14 cellular contexts compared by ENCODE assay signal in the genomic region with DNA sequence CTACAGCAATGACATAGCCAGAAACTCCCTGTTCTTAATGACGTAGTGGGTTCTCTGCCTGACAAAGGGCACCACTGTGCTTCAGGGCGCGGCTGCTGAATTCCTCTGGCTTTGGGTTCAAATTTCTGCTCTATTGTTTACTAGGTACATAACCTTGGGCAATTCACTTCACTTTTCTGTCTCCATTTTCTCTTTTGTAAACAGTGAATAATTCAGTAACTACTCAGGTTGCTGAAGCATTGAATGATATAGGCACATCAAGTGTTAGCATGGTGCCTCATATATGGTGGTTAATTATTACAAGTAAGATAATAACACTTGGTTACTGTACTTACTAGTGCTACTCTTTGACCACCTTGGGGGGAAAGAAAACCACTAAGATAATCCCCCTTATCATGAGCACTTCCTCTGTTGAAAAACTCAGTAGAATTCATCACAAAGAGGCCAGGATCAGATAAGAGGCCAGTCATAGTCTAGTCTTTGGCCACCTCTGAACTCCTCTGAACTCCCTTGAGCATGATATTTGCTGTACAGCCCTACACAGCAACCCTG.
DNase-seq lines count a peak whose midpoint lies in the region; ATAC-seq and TF ChIP-seq lines count a peak whose summit lies in the region.
"Had no signal": no experiment of that assay in that cellular context is flagged by ENCODE, and none has a peak within 500 bp of the region (broad histone marks: within the 10 kb centered on the region; RNA-seq: fewer than 3 reads in every experiment).

No MANE protein-coding gene starts in this region.

- CTCF ChIA-PET in A673 (lab: Charles Lee) = no interaction called here

- DNase-seq in NCI-H146 (lab: John Stamatoyannopoulos, UW) (peak; percentile 49), amniotic epithelial cell (ENCODE audit: low read depth) (peak; percentile 13), renal cortical epithelial cell (ENCODE audit: low read depth) (peak; percentile 53), NCI-H526 treated with DMSO at 0.1 percent for 48 hours (lab: John Stamatoyannopoulos, UW) (no peak), hypothalamus (lab: John Stamatoyannopoulos, UW) (no peak), A673 (ENCODE audit: low spot score) (no peak)
- no peak for DNase-seq in activated CD4-positive, alpha-beta T cell treated with anti-CD3 and anti-CD28 coated beads for 4 hours
- DNase-seq: activated CD4-positive, alpha-beta T cell treated with anti-CD3 and anti-CD28 coated beads for 48 hours; activated naive CD8-positive, alpha-beta T cell treated with anti-CD3 and anti-CD28 coated beads, Interleukin-2, amount 50 U/mL, for 24 hours; esophagus squamous epithelium; NCI-H1930 had no signal

- no peaks in the 10 kb centered on the region for H3K4me1 ChIP-seq in A673 (ENCODE audit: insufficient read depth, low read length, poor library complexity, severe bottlenecking)
- H3K4me1 ChIP-seq: esophagus squamous epithelium had no signal

- H3K9me3 ChIP-seq in A673 (ENCODE audit: low read depth, low read length, poor library complexity, severe bottlenecking) = no peaks in the 10 kb centered on the region
- H3K9me3 ChIP-seq: esophagus squamous epithelium, neutrophil had no signal

- no peaks in the 10 kb centered on the region for H3K27me3 ChIP-seq in A673 (replicated peaks; ENCODE audit: insufficient read depth, low read depth, low read length, poor library complexity)
- H3K27me3 ChIP-seq: esophagus squamous epithelium, neutrophil had no signal

- no peak overlapping the region for H3K27ac ChIP-seq in A673 (ENCODE audit: low read depth, low read length, poor library complexity, severe bottlenecking)
- H3K27ac ChIP-seq: esophagus squamous epithelium, KMS-11, neutrophil had no signal

- intact Hi-C loops in A673 (cut with micrococcal nuclease; ENCODE audit: unreplicated experiment) = no loop called here

- H3K36me3 ChIP-seq in A673 (ENCODE audit: insufficient read depth, low read length, poor library complexity, severe bottlenecking) = no peaks in the 10 kb centered on the region
- H3K36me3 ChIP-seq: esophagus squamous epithelium, neutrophil had no signal

- no peak overlapping the region for H3K4me3 ChIP-seq in A673 (ENCODE audit: low read depth, low read length, poor library complexity, severe bottlenecking)
- H3K4me3 ChIP-seq: esophagus squamous epithelium had no signal

- POLR2A ChIA-PET in A673 (lab: Charles Lee; ENCODE audit: low non-redundant PET) = no interaction called here

- no peak for TF ChIP-seq CTCF in A673 (conservative IDR thresholded peaks at IDR 0.05; ENCODE audit: low read depth, low read length)

- no TSS peak for BruUV-seq in A673 (replicated peaks; lab: Mats Ljungman, UMichigan)

- ATAC-seq in GM18909 (IDR thresholded peaks at IDR 0.05; ENCODE audit: poor library complexity, unreplicated experiment) = peak; percentile 77
- ATAC-seq: activated naive CD8-positive, alpha-beta T cell treated with anti-CD3 and anti-CD28 coated beads, Interleukin-2, amount 50 U/mL, for 24 hours had no signal

Comparison
In these comparisons a context has a peak if more than half of its experiments do, and no peak if none do; other contexts are left out.
1. DNase-seq: peak in NCI-H146 (single experiment), amniotic epithelial cell (single experiment) and renal cortical epithelial cell (single experiment); none in NCI-H526 treated with DMSO at 0.1 percent for 48 hours (single experiment), hypothalamus (0 of 51), activated CD4-positive, alpha-beta T cell treated with anti-CD3 and anti-CD28 coated beads for 4 hours (0 of 2) and A673 (single experiment).